ENCODE assay signal across 11 cellular contexts in the genomic region with DNA sequence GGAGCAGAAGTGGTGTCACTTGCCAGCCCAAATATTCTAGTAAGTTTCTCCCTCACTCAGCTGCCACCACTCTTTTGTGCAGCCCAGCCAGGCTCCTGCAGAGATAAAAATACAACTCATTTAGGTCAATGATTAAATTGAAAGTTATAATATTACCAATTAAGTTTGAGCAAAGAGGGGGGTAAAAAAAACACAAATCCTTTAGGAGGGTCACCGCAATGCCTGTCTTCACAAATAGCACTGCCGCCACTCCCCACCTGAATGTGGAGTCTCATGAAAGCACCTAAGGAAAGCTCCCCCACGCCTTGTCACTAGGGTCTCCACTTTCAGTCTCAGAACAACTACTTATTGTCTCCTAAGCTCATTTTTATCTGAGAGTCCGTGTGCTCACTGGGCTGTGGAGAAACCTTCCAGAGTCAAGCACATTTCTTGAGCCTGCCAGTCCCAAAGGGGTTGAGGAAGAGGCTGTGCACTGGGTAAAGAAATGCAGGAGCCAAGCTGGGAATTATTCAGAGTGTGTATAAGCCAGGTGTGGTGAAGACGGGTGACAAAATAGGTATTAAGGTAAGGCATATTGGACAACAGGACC.
DNase-seq lines count a peak whose midpoint lies in the region; ATAC-seq lines count a peak whose summit lies in the region.
"Had no signal": no experiment of that assay in that cellular context is flagged by ENCODE, and none has a peak within 500 bp of the region (broad histone marks: within the 10 kb centered on the region; RNA-seq: fewer than 3 reads in every experiment).

No MANE protein-coding gene starts in this region.

- DNase-seq in kidney tubule cell (ENCODE audit: low spot score) (peak; percentile 69), KG1 (lab: John Stamatoyannopoulos, UW) (no peak), HUDEP-2 (lab: John Stamatoyannopoulos, UW; ENCODE audit: unreplicated experiment in 76 of 76) (no peak), occipital lobe (lab: John Stamatoyannopoulos, UW) (no peak)
- DNase-seq: dermis blood vessel endothelial cell; foreskin fibroblast; stimulated activated CD4-positive, alpha-beta T cell treated with anti-CD3 and anti-CD28 coated beads, Interleukin-15, amount 100 ng/mL, for 24 hours had no signal

- ATAC-seq in GM18858 (IDR thresholded peaks at IDR 0.05; ENCODE audit: unreplicated experiment) (peak; percentile 19), GM21619 (IDR thresholded peaks at IDR 0.05; ENCODE audit: unreplicated experiment) (peak; percentile 32), HG03139 (IDR thresholded peaks at IDR 0.05; ENCODE audit: unreplicated experiment) (peak; percentile 24), HG03280 (IDR thresholded peaks at IDR 0.05; ENCODE audit: unreplicated experiment) (no peak)
